8 cellular contexts compared by ENCODE assay signal in genomic region chr1:120723715-120724402, GRCh38. TPM values are rescaled to one million over a fixed set of nuclear protein-coding genes. Genes with fewer than 3 reads are reported as not detected.
DNase-seq lines count a peak whose midpoint lies in the region; TF ChIP-seq lines count a peak whose summit lies in the region.
"Not testable (repeated sequence)": the region's sequence is repeated elsewhere in the genome, so short reads cannot be mapped to it uniquely, and the experiment has no call there.

TSS of gene NBPF26 (plus strand) at chr1:120723945.

- peak in 1 of 4 donors; percentile 62 for TF ChIP-seq POLR2A in esophagus squamous epithelium (IDR thresholded peaks at IDR 0.05)

- no CpG with 5 or more reads among the region's 74 CpGs for whole genome bisulfite sequencing in esophagus squamous epithelium, 2 donors

- H3K27me3 Mint-ChIP-seq in activated naive CD4-positive, alpha-beta T cell treated with anti-CD3 and anti-CD28 coated beads for 36 hours (ENCODE audit: low read depth); mesothelial cell of epicardium (ENCODE audit: low read depth); type B pancreatic cell: not testable (repeated sequence)

- not testable (repeated sequence) for H3K9me3 ChIP-seq in esophagus squamous epithelium

- H3K4me1 Mint-ChIP-seq in activated naive CD4-positive, alpha-beta T cell treated with anti-CD3 and anti-CD28 coated beads for 36 hours (ENCODE audit: low read depth); mesothelial cell of epicardium; type B pancreatic cell (ENCODE audit: unreplicated experiment): not testable (repeated sequence)

- H3K27ac Mint-ChIP-seq in activated naive CD4-positive, alpha-beta T cell treated with anti-CD3 and anti-CD28 coated beads for 36 hours; type B pancreatic cell: not testable (repeated sequence)
- peak within 1 kb of the TSS; percentile 77 for H3K27ac Mint-ChIP-seq in mesothelial cell of epicardium

- not testable (repeated sequence) for H3K36me3 ChIP-seq in esophagus squamous epithelium

- CTCF ChIA-PET in activated naive CD4-positive, alpha-beta T cell treated with anti-CD3 and anti-CD28 coated beads for 36 hours (lab: Charles Lee) = not testable (repeated sequence)

- DNase-seq in GDM1 (lab: John Stamatoyannopoulos, UW) (peak; percentile 45), NAMALWA (ENCODE audit: low spot score) (peak; percentile 17), UCSD-AML1 (lab: John Stamatoyannopoulos, UW; ENCODE audit: unreplicated experiment) (peak; percentile 58), mesothelial cell of epicardium (ENCODE audit: low spot score in 2 of 2, unreplicated experiment in 2 of 2) (peak; percentile 57 to 80), type B pancreatic cell (ENCODE audit: extremely low spot score, unreplicated experiment) (peak; percentile 84)
- peak; percentile 87 for DNase-seq in activated naive CD4-positive, alpha-beta T cell treated with anti-CD3 and anti-CD28 coated beads for 36 hours
- DNase-seq in esophagus squamous epithelium (lab: John Stamatoyannopoulos, UW) = not testable (repeated sequence)
- DNase-seq in stimulated activated CD4-positive, alpha-beta T cell treated with anti-CD3 and anti-CD28 coated beads, Interleukin-15, amount 100 ng/mL, for 1 hour (ENCODE audit: low read depth in 1 of 2, low spot score in 1 of 2) = peak; percentile 47 to 63

- H3K4me3 ChIP-seq in esophagus squamous epithelium = peak within 1 kb of the TSS in 2 of 4 donors; percentile 69 to 87

- not testable (repeated sequence) for H3K36me3 Mint-ChIP-seq in activated naive CD4-positive, alpha-beta T cell treated with anti-CD3 and anti-CD28 coated beads for 36 hours (ENCODE audit: low read depth); mesothelial cell of epicardium; type B pancreatic cell

- not testable (repeated sequence) for TF ChIP-seq CTCF in esophagus squamous epithelium (IDR thresholded peaks at IDR 0.05); mesothelial cell of epicardium (IDR thresholded peaks at IDR 0.05; ENCODE audit: unreplicated experiment); type B pancreatic cell (conservative IDR thresholded peaks at IDR 0.05)

- not testable (repeated sequence) for H3K27me3 ChIP-seq in esophagus squamous epithelium

- peak within 1 kb of the TSS in 2 of 4 donors; percentile 89 to 95 for H3K27ac ChIP-seq in esophagus squamous epithelium

- not testable (repeated sequence) for H3K9me3 Mint-ChIP-seq in activated naive CD4-positive, alpha-beta T cell treated with anti-CD3 and anti-CD28 coated beads for 36 hours; mesothelial cell of epicardium; type B pancreatic cell

- intact Hi-C loops in activated naive CD4-positive, alpha-beta T cell treated with anti-CD3 and anti-CD28 coated beads for 36 hours (cut with micrococcal nuclease); esophagus squamous epithelium (cut with DNase I): not testable (repeated sequence)

- H3K4me3 Mint-ChIP-seq in activated naive CD4-positive, alpha-beta T cell treated with anti-CD3 and anti-CD28 coated beads for 36 hours = peak within 1 kb of the TSS; percentile 67
- peak within 1 kb of the TSS; percentile 66 for H3K4me3 Mint-ChIP-seq in mesothelial cell of epicardium
- peak within 1 kb of the TSS; percentile 79 for H3K4me3 Mint-ChIP-seq in type B pancreatic cell

- not testable (repeated sequence) for H3K4me1 ChIP-seq in esophagus squamous epithelium

RNA-seq across cellular contexts. Expression of gene NBPF26, which starts in this region (rescaled TPM):
- 10 to 100 TPM; 20.2 to 24.9 TPM for total RNA-seq in activated naive CD4-positive, alpha-beta T cell treated with anti-CD3 and anti-CD28 coated beads for 36 hours
- total RNA-seq in esophagus squamous epithelium (10 to 100 TPM in 3 of 4 donors, 1 to 10 TPM in 1; 8.9 to 22.7 (median 15.3) TPM), mesothelial cell of epicardium (52.8 to 54.3 TPM (median 53.3 TPM) in 3 replicates), type B pancreatic cell (ENCODE audit: low replicate concordance) (22.4 and 39.4 TPM in 2 replicates)
